Comparison of ENCODE assay signal across 15 cellular contexts in genomic region chr20:57650756-57651483, GRCh38. TPM values are rescaled to one million over a fixed set of nuclear protein-coding genes. Genes with fewer than 3 reads are reported as not detected.
DNase-seq lines count a peak whose midpoint lies in the region; ATAC-seq and TF ChIP-seq lines count a peak whose summit lies in the region.
"Had no signal": no experiment of that assay in that cellular context is flagged by ENCODE, and none has a peak within 500 bp of the region (broad histone marks: within the 10 kb centered on the region; RNA-seq: fewer than 3 reads in every experiment).

No MANE protein-coding gene starts in this region.

- H2AFZ ChIP-seq in H9 (ENCODE audit: low read length) (no peak overlapping the region), osteoblast (ENCODE audit: low read length) (no peak overlapping the region)

- H3K4me1 Mint-ChIP-seq in activated CD4-positive, alpha-beta memory T cell treated with anti-CD3 and anti-CD28 coated beads, Interleukin-2, amount 10 ng/mL, durations not matched to agents 7 days and 5 days, result no peaks in the 10 kb centered on the region
- H3K4me1 Mint-ChIP-seq in activated CD4-positive, alpha-beta memory T cell treated with anti-CD3 and anti-CD28 coated beads for 36 hours (ENCODE audit: low read depth), result peaks cover 2% of the 10 kb centered on the region
- H3K4me1 Mint-ChIP-seq in H9, result peaks cover 17 to 26% of the 10 kb centered on the region in 2 experiments
- H3K4me1 Mint-ChIP-seq in endodermal cell, result peaks cover 26% of the 10 kb centered on the region

- H3K4me3 Mint-ChIP-seq in activated CD4-positive, alpha-beta memory T cell treated with anti-CD3 and anti-CD28 coated beads, Interleukin-2, amount 10 ng/mL, durations not matched to agents 7 days and 5 days, result no peak overlapping the region
- no peak overlapping the region for H3K4me3 Mint-ChIP-seq in activated CD4-positive, alpha-beta memory T cell treated with anti-CD3 and anti-CD28 coated beads for 36 hours
- H3K4me3 Mint-ChIP-seq in H9, result no peak overlapping the region
- peak overlapping the region; percentile 10 for H3K4me3 Mint-ChIP-seq in endodermal cell
- H3K4me3 Mint-ChIP-seq: activated CD8-positive, alpha-beta T cell treated with anti-CD3 and anti-CD28 coated beads, Interleukin-2, amount 10 ng/mL, durations not matched to agents 7 days and 5 days; CD4-positive, alpha-beta T cell had no signal

- H4K5ac ChIP-seq in H9 (ENCODE audit: insufficient read length, low read depth, low read length), result no peak overlapping the region

- no peak overlapping the region for H2BK20ac ChIP-seq in H9 (ENCODE audit: low read depth, low read length, poor library complexity, severe bottlenecking)

- no peak for TF ChIP-seq POLR2A in prostate gland (IDR thresholded peaks at IDR 0.05)

- TF ChIP-seq CTCF in H9 (conservative IDR thresholded peaks at IDR 0.05), result no peak
- no peak for TF ChIP-seq CTCF in endodermal cell (conservative IDR thresholded peaks at IDR 0.05)
- no peak for TF ChIP-seq CTCF in osteoblast (IDR thresholded peaks at IDR 0.05; ENCODE audit: extremely low read depth, low read depth, low read length)
- no peak for TF ChIP-seq CTCF in prostate gland (IDR thresholded peaks at IDR 0.05)

- no peaks in the 10 kb centered on the region for H3K9me3 Mint-ChIP-seq in activated CD4-positive, alpha-beta memory T cell treated with anti-CD3 and anti-CD28 coated beads, Interleukin-2, amount 10 ng/mL, durations not matched to agents 7 days and 5 days
- no peaks in the 10 kb centered on the region for H3K9me3 Mint-ChIP-seq in activated CD4-positive, alpha-beta memory T cell treated with anti-CD3 and anti-CD28 coated beads for 36 hours
- H3K9me3 Mint-ChIP-seq in H9 (peaks cover 3 to 4% of the 10 kb centered on the region in 2 experiments), endodermal cell (peaks cover 9% of the 10 kb centered on the region)
- H3K9me3 Mint-ChIP-seq: CD4-positive, alpha-beta T cell had no signal

- no peak overlapping the region for H3K4me2 ChIP-seq in H9 (ENCODE audit: insufficient read depth, insufficient read length, low read length)
- no peak overlapping the region for H3K4me2 ChIP-seq in osteoblast (ENCODE audit: insufficient read depth, low read length)

- no peak overlapping the region for H3K4me3 ChIP-seq in endodermal cell (ENCODE audit: low read length)
- no peak overlapping the region for H3K4me3 ChIP-seq in osteoblast (ENCODE audit: insufficient read depth, low read length)
- H3K4me3 ChIP-seq in prostate gland, result no peak overlapping the region

- no peak for ATAC-seq in GM19324 (IDR thresholded peaks at IDR 0.05; ENCODE audit: low FRiP score, unreplicated experiment)
- ATAC-seq: activated CD8-positive, alpha-beta T cell treated with anti-CD3 and anti-CD28 coated beads, Interleukin-2, amount 10 ng/mL, durations not matched to agents 7 days and 5 days had no signal

- DNase-seq in activated CD4-positive, alpha-beta memory T cell treated with anti-CD3 and anti-CD28 coated beads, Interleukin-2, amount 10 ng/mL, durations not matched to agents 7 days and 5 days, result peak; percentile 12
- no peak for DNase-seq in activated CD4-positive, alpha-beta memory T cell treated with anti-CD3 and anti-CD28 coated beads for 36 hours
- DNase-seq in H9, result peak; percentile 12
- DNase-seq in endodermal cell, result no peak
- DNase-seq in osteoblast (ENCODE audit: insufficient read length, low spot score, missing footprints), result peak; percentile 73
- no peak for DNase-seq in prostate gland (ENCODE audit: low spot score)
- DNase-seq in OCI-M1 (lab: John Stamatoyannopoulos, UW), result no peak
- DNase-seq: activated CD8-positive, alpha-beta T cell treated with anti-CD3 and anti-CD28 coated beads, Interleukin-2, amount 10 ng/mL, durations not matched to agents 7 days and 5 days; caudate nucleus; effector CD4-positive, alpha-beta T cell; NCI-H187; NCI-H510A; occipital lobe had no signal

- no peaks in the 10 kb centered on the region for H3K79me1 ChIP-seq in H9 (ENCODE audit: insufficient read depth, low read depth, low read length, poor library complexity, severe bottlenecking)

- intact Hi-C loops in activated CD4-positive, alpha-beta memory T cell treated with anti-CD3 and anti-CD28 coated beads for 36 hours (cut with micrococcal nuclease), result loop anchor here (5.0 to 10.0 kb wide), 3 partner anchors 376 to 554 kb away; no protein-coding TSS in a partner anchor
- intact Hi-C loops in prostate gland (cut with DNase I), result loop anchor here (5.0 kb wide), 1 partner anchor 54 kb away; no protein-coding TSS in a partner anchor

- H3K27ac Mint-ChIP-seq in activated CD4-positive, alpha-beta memory T cell treated with anti-CD3 and anti-CD28 coated beads, Interleukin-2, amount 10 ng/mL, durations not matched to agents 7 days and 5 days, result no peak overlapping the region
- H3K27ac Mint-ChIP-seq in activated CD4-positive, alpha-beta memory T cell treated with anti-CD3 and anti-CD28 coated beads for 36 hours, result no peak overlapping the region
- no peak overlapping the region; a peak in 1 of 7 replicates for H3K27ac Mint-ChIP-seq in H9
- no peak overlapping the region for H3K27ac Mint-ChIP-seq in endodermal cell
- H3K27ac Mint-ChIP-seq: activated CD8-positive, alpha-beta T cell treated with anti-CD3 and anti-CD28 coated beads, Interleukin-2, amount 10 ng/mL, durations not matched to agents 7 days and 5 days; CD4-positive, alpha-beta T cell had no signal

- no peak overlapping the region for H2BK15ac ChIP-seq in H9 (ENCODE audit: low read depth, low read length)

- no peak overlapping the region for H2AK5ac ChIP-seq in H9 (ENCODE audit: insufficient read length, low read length)

- H3K36me3 ChIP-seq in endodermal cell (ENCODE audit: control insufficient read depth, insufficient read depth, low read length), result peaks cover 55% of the 10 kb centered on the region
- H3K36me3 ChIP-seq in osteoblast (ENCODE audit: insufficient read depth, low read length), result peaks cover 13% of the 10 kb centered on the region
- peaks cover 12 to 13% of the 10 kb centered on the region in 2 donors for H3K36me3 ChIP-seq in prostate gland

- no peak overlapping the region for H2BK12ac ChIP-seq in H9 (ENCODE audit: insufficient read length, low read depth, low read length)

- 0 out of 2 replicates have a peak, but pooled peaks cover 3% of the 10 kb centered on the region for H3K4me1 ChIP-seq in H9 (ENCODE audit: insufficient read depth, low read length)
- H3K4me1 ChIP-seq in endodermal cell (ENCODE audit: control insufficient read depth, insufficient read depth, low read length), result peaks cover 7% of the 10 kb centered on the region
- no peaks in the 10 kb centered on the region for H3K4me1 ChIP-seq in osteoblast (ENCODE audit: insufficient read depth, low read length)
- no peaks in the 10 kb centered on the region for H3K4me1 ChIP-seq in prostate gland (replicated peaks)

- H3K56ac ChIP-seq in H9 (ENCODE audit: insufficient read length, low read depth, low read length), result no peak overlapping the region

- CTCF ChIA-PET in activated CD4-positive, alpha-beta memory T cell treated with anti-CD3 and anti-CD28 coated beads, Interleukin-2, amount 10 ng/mL, durations not matched to agents 7 days and 5 days (lab: Charles Lee), result interaction anchor here (0.7 kb wide), 1 partner anchor 28 kb away, joined by 4 read pairs; no protein-coding TSS in a partner anchor
- CTCF ChIA-PET in activated CD4-positive, alpha-beta memory T cell treated with anti-CD3 and anti-CD28 coated beads for 36 hours (lab: Charles Lee), result interaction anchor here (1.1 kb wide), 1 partner anchor 49 kb away, joined by 3 read pairs; no protein-coding TSS in a partner anchor

- H3K18ac ChIP-seq in H9 (ENCODE audit: insufficient read length, low read depth, low read length), result no peak overlapping the region

- no peaks in the 10 kb centered on the region for H3K27me3 ChIP-seq in H9 (ENCODE audit: insufficient read depth, low read length)
- no peaks in the 10 kb centered on the region for H3K27me3 ChIP-seq in endodermal cell (ENCODE audit: control insufficient read depth, insufficient read depth, low read length, poor library complexity, severe bottlenecking)
- H3K27me3 ChIP-seq in osteoblast (ENCODE audit: insufficient read depth, low read length), result no peaks in the 10 kb centered on the region
- no peaks in the 10 kb centered on the region for H3K27me3 ChIP-seq in prostate gland (replicated peaks; ENCODE audit: insufficient read depth)

- peaks cover 9% of the 10 kb centered on the region for H3K27me3 Mint-ChIP-seq in activated CD4-positive, alpha-beta memory T cell treated with anti-CD3 and anti-CD28 coated beads, Interleukin-2, amount 10 ng/mL, durations not matched to agents 7 days and 5 days
- H3K27me3 Mint-ChIP-seq in activated CD4-positive, alpha-beta memory T cell treated with anti-CD3 and anti-CD28 coated beads for 36 hours, result peaks cover 2% of the 10 kb centered on the region
- no peaks in the 10 kb centered on the region for H3K27me3 Mint-ChIP-seq in H9 (ENCODE audit: low read depth)
- H3K27me3 Mint-ChIP-seq in endodermal cell (ENCODE audit: insufficient read depth), result peaks cover 6% of the 10 kb centered on the region
- H3K27me3 Mint-ChIP-seq: CD4-positive, alpha-beta T cell had no signal

- no peak overlapping the region for H3T11ph ChIP-seq in H9 (ENCODE audit: low read length)

- no peak overlapping the region for H2BK120ac ChIP-seq in H9 (ENCODE audit: low read depth, low read length, poor library complexity, severe bottlenecking)

- no peak overlapping the region for H2BK5ac ChIP-seq in H9 (ENCODE audit: insufficient read length, low read length)

- H3K23me2 ChIP-seq in H9 (ENCODE audit: insufficient read length, low read depth, low read length, poor library complexity, severe bottlenecking), result no peaks in the 10 kb centered on the region

- H3K79me2 ChIP-seq in H9 (ENCODE audit: insufficient read depth, low read length) (no peaks in the 10 kb centered on the region), osteoblast (ENCODE audit: insufficient read depth, low read length) (no peaks in the 10 kb centered on the region)

- no CpG with 5 or more reads among the region's 23 CpGs for WGBS in H9 (ENCODE audit: extremely low coverage, insufficient read length, low lambda C conversion rate)
- WGBS in endodermal cell (ENCODE audit: insufficient coverage in 1 of 2, insufficient read length in 1 of 2), 2 experiments, result 89 to 90% methylated on average over 18 to 23 of the region's 23 CpGs
- 87% methylated on average over 23 of the region's 23 CpGs for WGBS in prostate gland

- H4K20me1 ChIP-seq in H9 (ENCODE audit: control insufficient read depth, insufficient read depth, insufficient read length) (no peaks in the 10 kb centered on the region), osteoblast (ENCODE audit: insufficient read depth, low read length) (peaks cover 9% of the 10 kb centered on the region)

- no peak overlapping the region for H4K8ac ChIP-seq in H9 (replicated peaks; ENCODE audit: insufficient read length, low read depth, low read length)

- H3K14ac ChIP-seq in H9 (ENCODE audit: insufficient read depth, low read length), result no peak overlapping the region

- H3K27ac ChIP-seq in H9 (ENCODE audit: insufficient read length, low read depth, low read length) (no peak overlapping the region), endodermal cell (ENCODE audit: low read depth, low read length) (peak overlapping the region; percentile 24), osteoblast (ENCODE audit: low read depth, low read length) (no peak overlapping the region), prostate gland (no peak overlapping the region)

- H3K23ac ChIP-seq in H9 (ENCODE audit: insufficient read length, low read depth, low read length), result no peak overlapping the region

- no peaks in the 10 kb centered on the region for H3K9me3 ChIP-seq in H9 (ENCODE audit: control insufficient read depth, low read depth, low read length)
- H3K9me3 ChIP-seq in endodermal cell (ENCODE audit: control insufficient read depth, low read length), result no peaks in the 10 kb centered on the region
- no peaks in the 10 kb centered on the region for H3K9me3 ChIP-seq in osteoblast (ENCODE audit: low read depth, low read length)
- H3K9me3 ChIP-seq in prostate gland, result no peaks in the 10 kb centered on the region

- no peak overlapping the region for H4K91ac ChIP-seq in H9 (ENCODE audit: insufficient read length, low read depth, low read length)

- POLR2A ChIA-PET in activated CD4-positive, alpha-beta memory T cell treated with anti-CD3 and anti-CD28 coated beads, Interleukin-2, amount 10 ng/mL, durations not matched to agents 7 days and 5 days (lab: Charles Lee), result no interaction called here
- POLR2A ChIA-PET in activated CD4-positive, alpha-beta memory T cell treated with anti-CD3 and anti-CD28 coated beads for 36 hours (lab: Charles Lee), result no interaction called here

- no peaks in the 10 kb centered on the region for H3K36me3 Mint-ChIP-seq in activated CD4-positive, alpha-beta memory T cell treated with anti-CD3 and anti-CD28 coated beads, Interleukin-2, amount 10 ng/mL, durations not matched to agents 7 days and 5 days (ENCODE audit: low read depth)
- H3K36me3 Mint-ChIP-seq in activated CD4-positive, alpha-beta memory T cell treated with anti-CD3 and anti-CD28 coated beads for 36 hours, result peaks cover 1% of the 10 kb centered on the region
- H3K36me3 Mint-ChIP-seq in H9 (ENCODE audit: insufficient read depth in 1 of 3, low read depth in 3 of 3) (peaks cover 10 to 40% (median 15%) of the 10 kb centered on the region in 3 experiments), endodermal cell (ENCODE audit: low read depth) (peaks cover 35% of the 10 kb centered on the region)

- H3K4ac ChIP-seq in H9 (ENCODE audit: low read depth, low read length), result no peak overlapping the region

- H3K9ac ChIP-seq in H9 (ENCODE audit: extremely low read depth, insufficient read length, low read length) (no peak overlapping the region), endodermal cell (ENCODE audit: extremely low read depth, low read length, poor library complexity, severe bottlenecking) (no peak overlapping the region)

RNA-seq across cellular contexts. Expression of gene ZBP1, which starts 30.7 kb away (rescaled TPM):
- 10 to 100 TPM; 51.9 to 57.7 TPM for total RNA-seq in activated CD4-positive, alpha-beta memory T cell treated with anti-CD3 and anti-CD28 coated beads, Interleukin-2, amount 10 ng/mL, durations not matched to agents 7 days and 5 days
- 1 to 10 TPM in 1 of 2 experiments, under 1 TPM in 1; 0.73 to 1.1 TPM for total RNA-seq in activated CD4-positive, alpha-beta memory T cell treated with anti-CD3 and anti-CD28 coated beads for 36 hours
- total RNA-seq in H9 (2021) (not detected in 2 replicates), endodermal cell (not detected), osteoblast (not detected in 2 replicates), prostate gland (1 to 10 TPM in 1 of 2 donors, under 1 TPM in 1; 0.14 to 8.9 TPM)
- polyA plus RNA-seq in endodermal cell (2013, experiment 1 of 2), result not detected
- not detected for polyA plus RNA-seq in endodermal cell (2013, experiment 2 of 2)
- total RNA-seq: occipital lobe had no signal

RNA-seq across cellular contexts. Expression of gene PMEPA1, which starts 58.9 kb away (rescaled TPM):
- 1 to 10 TPM in 1 of 2 experiments, under 1 TPM in 1; 0.76 to 1.3 TPM for total RNA-seq in activated CD4-positive, alpha-beta memory T cell treated with anti-CD3 and anti-CD28 coated beads, Interleukin-2, amount 10 ng/mL, durations not matched to agents 7 days and 5 days
- total RNA-seq in activated CD4-positive, alpha-beta memory T cell treated with anti-CD3 and anti-CD28 coated beads for 36 hours, result 1 to 10 TPM; 2.5 to 3.0 TPM
- total RNA-seq in H9 (2021) (34.6 and 35.7 TPM in 2 replicates), endodermal cell (10 to 100 TPM; 18.8 to 37.4 TPM), osteoblast (20.3 and 23.5 TPM in 2 replicates), prostate gland (100 to 1,000 TPM in 1 of 2 donors, 10 to 100 TPM in 1; 96.5 to 245 TPM)
- polyA plus RNA-seq in endodermal cell (2013, experiment 1 of 2), result 56.8 TPM
- polyA plus RNA-seq in endodermal cell (2013, experiment 2 of 2), result 65.5 TPM

Comparison
In these comparisons a context has a peak if more than half of its experiments do, and no peak if none do; other contexts are left out.
1. DNase-seq: peak in activated CD4-positive, alpha-beta memory T cell treated with anti-CD3 and anti-CD28 coated beads, Interleukin-2, amount 10 ng/mL, durations not matched to agents 7 days and 5 days (single experiment), H9 (single experiment) and osteoblast (single experiment); none in activated CD4-positive, alpha-beta memory T cell treated with anti-CD3 and anti-CD28 coated beads for 36 hours (single experiment), endodermal cell (single experiment), prostate gland (single experiment) and OCI-M1 (single experiment).
2. RNA of gene ZBP1, which starts 30.7 kb away (total RNA-seq): 51.9 to 57.7 TPM in activated CD4-positive, alpha-beta memory T cell treated with anti-CD3 and anti-CD28 coated beads, Interleukin-2, amount 10 ng/mL, durations not matched to agents 7 days and 5 days; 0.14 to 8.9 TPM in prostate gland, 0.73 to 1.1 TPM in activated CD4-positive, alpha-beta memory T cell treated with anti-CD3 and anti-CD28 coated beads for 36 hours, not detected in H9, not detected in endodermal cell and not detected in osteoblast; every median in the first group is over 4 times any median in the second.